In genomic region chr5:54388811-54389210, GRCh38 we compare ENCODE assay signal across 18 cellular contexts.
DNase-seq lines count a peak whose midpoint lies in the region; ATAC-seq, FAIRE-seq and TF ChIP-seq lines count a peak whose summit lies in the region.
"Had no signal": no experiment of that assay in that cellular context is flagged by ENCODE, and none has a peak within 500 bp of the region (broad histone marks: within the 10 kb centered on the region; RNA-seq: fewer than 3 reads in every experiment).

No MANE protein-coding gene starts in this region.

- DNase-seq in right atrium auricular region (ENCODE audit: low spot score), result no peak
- DNase-seq in Right ventricle myocardium inferior (ENCODE audit: missing footprints), result no peak
- DNase-seq in astrocyte (ENCODE audit: low read depth), result no peak
- peak; percentile 43 for DNase-seq in fibroblast of the aortic adventitia (ENCODE audit: low read depth)
- DNase-seq in thoracic aorta (ENCODE audit: low spot score), result no peak
- no peak for DNase-seq in amniotic stem cell (lab: John Stamatoyannopoulos, UW)
- DNase-seq in type B pancreatic cell (ENCODE audit: extremely low spot score, unreplicated experiment), result no peak
- no peak for DNase-seq in NCI-H1417 treated with DMSO at 0.1 percent for 48 hours (lab: John Stamatoyannopoulos, UW)
- DNase-seq: CD4-positive, alpha-beta T cell; COR-L47; DMS79 treated with DMSO at 0.1 percent for 48 hours; Karpas-422; NCI-H187; NCI-H446; NCI-H526; Peyer's patch had no signal

- H4K20me1 ChIP-seq in astrocyte (ENCODE audit: insufficient read depth, low read length), result no peaks in the 10 kb centered on the region
- H4K20me1 ChIP-seq: BLaER1 had no signal

- H3K4me1 ChIP-seq in right atrium auricular region, result peaks cover 0 to 27% of the 10 kb centered on the region in 2 donors
- peaks cover 19% of the 10 kb centered on the region for H3K4me1 ChIP-seq in astrocyte (ENCODE audit: insufficient read depth, low read length)
- peaks cover 18 to 34% of the 10 kb centered on the region in 2 donors for H3K4me1 ChIP-seq in thoracic aorta (ENCODE audit: control insufficient read depth in 1 of 2, low read depth in 2 of 2)

- H3K36me3 Mint-ChIP-seq in astrocyte (ENCODE audit: low read depth, unreplicated experiment) (no peaks in the 10 kb centered on the region), type B pancreatic cell (no peaks in the 10 kb centered on the region)
- H3K36me3 Mint-ChIP-seq: IgD-negative memory B cell had no signal

- H3K27me3 ChIP-seq in right atrium auricular region (no peaks in the 10 kb centered on the region), astrocyte (ENCODE audit: insufficient read depth, low read length) (no peaks in the 10 kb centered on the region), thoracic aorta (replicated peaks; ENCODE audit: insufficient read depth) (no peaks in the 10 kb centered on the region)
- H3K27me3 ChIP-seq: BLaER1, Peyer's patch had no signal

- no peaks in the 10 kb centered on the region for H3K27me3 Mint-ChIP-seq in astrocyte (ENCODE audit: low read depth, unreplicated experiment)
- no peaks in the 10 kb centered on the region for H3K27me3 Mint-ChIP-seq in type B pancreatic cell
- H3K27me3 Mint-ChIP-seq: CD4-positive, alpha-beta T cell had no signal

- no peak overlapping the region for H2AFZ ChIP-seq in astrocyte (ENCODE audit: low read depth, low read length)

- no peaks in the 10 kb centered on the region for H3K9me3 Mint-ChIP-seq in astrocyte (ENCODE audit: unreplicated experiment)
- no peaks in the 10 kb centered on the region for H3K9me3 Mint-ChIP-seq in type B pancreatic cell
- H3K9me3 Mint-ChIP-seq: CD4-positive, alpha-beta T cell had no signal

- ATAC-seq in Right ventricle myocardium inferior, result no peak
- no peak for ATAC-seq in thoracic aorta (ENCODE audit: insufficient number of reproducible peaks, low FRiP score, low read depth)

- H3K4me3 ChIP-seq in right atrium auricular region (no peak overlapping the region), astrocyte (ENCODE audit: insufficient read depth, low read depth, low read length) (no peak overlapping the region), fibroblast of the aortic adventitia (ENCODE audit: low read depth, low read length) (no peak overlapping the region), thoracic aorta (no peak overlapping the region)
- H3K4me3 ChIP-seq: BLaER1, Peyer's patch had no signal

- H3K4me3 Mint-ChIP-seq in astrocyte (ENCODE audit: unreplicated experiment), result no peak overlapping the region
- no peak overlapping the region for H3K4me3 Mint-ChIP-seq in type B pancreatic cell
- H3K4me3 Mint-ChIP-seq: CD4-positive, alpha-beta T cell; IgD-negative memory B cell had no signal

- no peak overlapping the region for H3K9ac ChIP-seq in astrocyte (ENCODE audit: low read length)
- H3K9ac ChIP-seq: BLaER1 had no signal

- H3K27ac Mint-ChIP-seq in astrocyte (ENCODE audit: unreplicated experiment) (no peak overlapping the region), type B pancreatic cell (no peak overlapping the region)
- H3K27ac Mint-ChIP-seq: CD4-positive, alpha-beta T cell; IgD-negative memory B cell had no signal

- peak overlapping the region; percentile 43 to 62 for H3K27ac ChIP-seq in right atrium auricular region
- peak overlapping the region; percentile 60 for H3K27ac ChIP-seq in astrocyte (ENCODE audit: low read depth, low read length)
- H3K27ac ChIP-seq in thoracic aorta, result peak overlapping the region; percentile 33 to 69
- H3K27ac ChIP-seq: BLaER1, Peyer's patch had no signal

- TF ChIP-seq CTCF in right atrium auricular region (IDR thresholded peaks at IDR 0.05), result no peak
- TF ChIP-seq CTCF in astrocyte (IDR thresholded peaks at IDR 0.05; ENCODE audit: insufficient read depth, low read depth, low read length), result no peak
- no peak for TF ChIP-seq CTCF in fibroblast of the aortic adventitia (IDR thresholded peaks at IDR 0.05; ENCODE audit: insufficient read depth, low read length)
- no peak for TF ChIP-seq CTCF in thoracic aorta (IDR thresholded peaks at IDR 0.05)
- no peak for TF ChIP-seq CTCF in type B pancreatic cell (conservative IDR thresholded peaks at IDR 0.05)

- FAIRE-seq in astrocyte (lab: Jason Lieb, UNC), result no peak

- no peaks in the 10 kb centered on the region for H3K36me3 ChIP-seq in right atrium auricular region
- no peaks in the 10 kb centered on the region for H3K36me3 ChIP-seq in astrocyte (ENCODE audit: insufficient read depth, low read length)
- no peaks in the 10 kb centered on the region for H3K36me3 ChIP-seq in thoracic aorta
- H3K36me3 ChIP-seq: BLaER1, Peyer's patch had no signal

- H3K79me2 ChIP-seq in astrocyte (ENCODE audit: insufficient read depth, low read length), result no peaks in the 10 kb centered on the region

- peaks cover 25% of the 10 kb centered on the region for H3K4me1 Mint-ChIP-seq in astrocyte (ENCODE audit: low read depth, unreplicated experiment)
- H3K4me1 Mint-ChIP-seq in type B pancreatic cell (ENCODE audit: unreplicated experiment), result peaks cover 19% of the 10 kb centered on the region
- H3K4me1 Mint-ChIP-seq: IgD-negative memory B cell had no signal

- H3K9me3 ChIP-seq in right atrium auricular region (no peaks in the 10 kb centered on the region), astrocyte (ENCODE audit: insufficient read depth, low read depth, low read length) (no peaks in the 10 kb centered on the region), thoracic aorta (no peaks in the 10 kb centered on the region)
- H3K9me3 ChIP-seq: BLaER1, Peyer's patch had no signal

- intact Hi-C loops in Right ventricle myocardium inferior (cut with DNase I), result no loop called here

- H3K4me2 ChIP-seq in astrocyte (ENCODE audit: low read length), result no peak overlapping the region
- H3K4me2 ChIP-seq: BLaER1 had no signal
